ENCODE assay signal across 34 cellular contexts in genomic region chr7:104033837-104034236, GRCh38.
"Had no signal": no experiment of that assay in that cellular context is flagged by ENCODE, and none has a peak within 500 bp of the region (broad histone marks: within the 10 kb centered on the region; RNA-seq: fewer than 3 reads in every experiment).

No MANE protein-coding gene starts in this region.

- H3K4me1 ChIP-seq: adrenal gland, ascending aorta, body of pancreas, breast epithelium had no signal

- DNase-seq: activated effector memory CD4-positive, alpha-beta T cell treated with anti-CD3 and anti-CD28 coated beads, Interleukin-2, amount 50 U/mL, for 16 hours; activated effector memory CD4-positive, alpha-beta T cell treated with Interleukin-2 at 50 U/mL for 16 hours; activated gamma-delta T cell; activated gamma-delta T cell treated with Interleukin-2 at 50 U/mL for 16 hours; activated naive CD4-positive, alpha-beta T cell; activated naive CD4-positive, alpha-beta T cell treated with anti-CD3 and anti-CD28 coated beads for 36 hours; activated naive CD4-positive, alpha-beta T cell treated with anti-CD3 and anti-CD28 coated beads, Interleukin-2, amount 10 ng/mL, durations not matched to agents 7 days and 5 days; activated naive CD4-positive, alpha-beta T cell treated with anti-CD3 and anti-CD28 coated beads, Interleukin-2, amount 50 U/mL, for 16 hours; activated naive CD4-positive, alpha-beta T cell treated with Interleukin-2 at 50 U/mL for 16 hours; activated naive CD8-positive, alpha-beta T cell treated with anti-CD3 and anti-CD28 coated beads for 36 hours; activated naive CD8-positive, alpha-beta T cell treated with anti-CD3 and anti-CD28 coated beads, Interleukin-2, amount 10 ng/mL, durations not matched to agents 7 days and 5 days; activated naive CD8-positive, alpha-beta T cell treated with anti-CD3 and anti-CD28 coated beads, Interleukin-2, amount 50 U/mL, for 24 hours; activated T-cell treated with anti-CD3 and anti-CD28 coated beads, Interleukin-2, amount 50 U/mL, for 1 hour; activated T-cell treated with anti-CD3 and anti-CD28 coated beads, Interleukin-2, amount 50 U/mL, for 24 hours; activated T-cell treated with anti-CD3 and anti-CD28 coated beads, Interleukin-2, amount 50 U/mL, for 4 hours; activated T-cell treated with anti-CD3 and anti-CD28 coated beads, Interleukin-2, amount 50 U/mL, for 48 hours; activated T-cell treated with anti-CD3 and anti-CD28 coated beads, Interleukin-2, amount 50 U/mL, for 72 hours; adrenal gland; amniotic stem cell; amygdala; anterior cingulate cortex; aorta; body of pancreas; brain microvascular endothelial cell; caudate nucleus; central memory CD4-positive, alpha-beta T cell; cerebellar nuclear complex had no signal

- H3K27ac ChIP-seq: adrenal gland, ascending aorta, body of pancreas, brain microvascular endothelial cell, breast epithelium, cardiac muscle cell had no signal

- H3K4me3 ChIP-seq: adrenal gland, ascending aorta, body of pancreas, breast epithelium, cardiac muscle cell had no signal

- H3K36me3 ChIP-seq: adrenal gland, ascending aorta, brain microvascular endothelial cell, breast epithelium, cardiac muscle cell had no signal

- H3K9me3 ChIP-seq: adrenal gland, ascending aorta had no signal

- ATAC-seq: activated naive CD4-positive, alpha-beta T cell treated with anti-CD3 and anti-CD28 coated beads, Interleukin-2, amount 50 U/mL, for 72 hours; activated naive CD8-positive, alpha-beta T cell treated with anti-CD3 and anti-CD28 coated beads, Interleukin-2, amount 50 U/mL, for 24 hours; activated T-cell treated with anti-CD3 and anti-CD28 coated beads, Interleukin-2, amount 50 U/mL, for 4 hours; activated T-cell treated with anti-CD3 and anti-CD28 coated beads, Interleukin-2, amount 50 U/mL, for 72 hours; activated T-helper 17 cell treated with anti-CD3 and anti-CD28 coated beads, Interleukin-2, amount 50 U/mL, for 72 hours; body of pancreas had no signal

- FAIRE-seq: astrocyte, bronchial epithelial cell had no signal
